Comparison of ENCODE assay signal across 8 cellular contexts in genomic region chr2:190318931-190319556, GRCh38. TPM values are rescaled to one million over a fixed set of nuclear protein-coding genes. Genes with fewer than 3 reads are reported as not detected.
A peak's percentile ranks its signal among the peaks of the same experiment; 100 is the strongest.
DNase-seq lines count a peak whose midpoint lies in the region; ATAC-seq and TF ChIP-seq lines count a peak whose summit lies in the region.

No MANE protein-coding gene starts in this region.

- CTCF ChIA-PET in activated CD4-positive, alpha-beta memory T cell treated with anti-CD3 and anti-CD28 coated beads, Interleukin-2, amount 10 ng/mL, durations not matched to agents 7 days and 5 days (lab: Charles Lee) = interaction anchor here (0.8 to 3.0 kb wide), 12 partner anchors 10 to 119 kb away, joined by 3 to 13 read pairs (median 4); partner anchors contain the start of gene INPP1

- DNase-seq in EH (ENCODE audit: low read depth) (peak; percentile 21), HL-60 (ENCODE audit: low read depth in 1 of 2, low spot score in 1 of 2) (peak in 1 of 2 experiments; percentile 16), foreskin fibroblast (peak in 1 of 2 donors; percentile 38), omental fat pad (ENCODE audit: low spot score) (no peak), HuH-7.5 (ENCODE audit: low spot score) (no peak)
- peak; percentile 26 for DNase-seq in activated CD4-positive, alpha-beta memory T cell treated with anti-CD3 and anti-CD28 coated beads, Interleukin-2, amount 10 ng/mL, durations not matched to agents 7 days and 5 days

- no peaks in the 10 kb centered on the region for H3K36me3 Mint-ChIP-seq in activated CD4-positive, alpha-beta memory T cell treated with anti-CD3 and anti-CD28 coated beads, Interleukin-2, amount 10 ng/mL, durations not matched to agents 7 days and 5 days (ENCODE audit: low read depth)

- peaks cover 56% of the 10 kb centered on the region for H3K4me1 Mint-ChIP-seq in activated CD4-positive, alpha-beta memory T cell treated with anti-CD3 and anti-CD28 coated beads, Interleukin-2, amount 10 ng/mL, durations not matched to agents 7 days and 5 days

- H3K27ac Mint-ChIP-seq in activated CD4-positive, alpha-beta memory T cell treated with anti-CD3 and anti-CD28 coated beads, Interleukin-2, amount 10 ng/mL, durations not matched to agents 7 days and 5 days = peak overlapping the region; percentile 85

- H3K27ac ChIP-seq in HL-60 (replicated peaks) = peak overlapping the region; percentile 48

- ATAC-seq in GM21381 (IDR thresholded peaks at IDR 0.05; ENCODE audit: unreplicated experiment) (peak; percentile 34), omental fat pad (ENCODE audit: low FRiP score) (peak; percentile 11), GM18861 (IDR thresholded peaks at IDR 0.05; ENCODE audit: unreplicated experiment) (no peak)

- no peaks in the 10 kb centered on the region for H3K9me3 Mint-ChIP-seq in activated CD4-positive, alpha-beta memory T cell treated with anti-CD3 and anti-CD28 coated beads, Interleukin-2, amount 10 ng/mL, durations not matched to agents 7 days and 5 days

- POLR2A ChIA-PET in activated CD4-positive, alpha-beta memory T cell treated with anti-CD3 and anti-CD28 coated beads, Interleukin-2, amount 10 ng/mL, durations not matched to agents 7 days and 5 days (lab: Charles Lee) = interaction anchor here (0.5 to 2.9 kb wide), 9 partner anchors 10 to 657 kb away, joined by 3 to 25 read pairs (median 4); partner anchors contain the start of genes INPP1 and NEMP2

- H3K4me3 ChIP-seq in HL-60 (replicated peaks; ENCODE audit: insufficient read depth, low read length) (peak overlapping the region; percentile 84), foreskin fibroblast (ENCODE audit: low read depth in 1 of 2, low read length in 2 of 2) (peak overlapping the region; percentile 57 to 90)

- H3K27me3 ChIP-seq in HL-60 (ENCODE audit: insufficient read depth, poor library complexity, severe bottlenecking) = no peaks in the 10 kb centered on the region

- no peaks in the 10 kb centered on the region for H3K27me3 Mint-ChIP-seq in activated CD4-positive, alpha-beta memory T cell treated with anti-CD3 and anti-CD28 coated beads, Interleukin-2, amount 10 ng/mL, durations not matched to agents 7 days and 5 days

- H3K4me3 Mint-ChIP-seq in activated CD4-positive, alpha-beta memory T cell treated with anti-CD3 and anti-CD28 coated beads, Interleukin-2, amount 10 ng/mL, durations not matched to agents 7 days and 5 days = peak overlapping the region; percentile 89

- TF ChIP-seq CTCF in HL-60 (IDR thresholded peaks at IDR 0.05; ENCODE audit: insufficient read depth, low read length) = no peak
- TF ChIP-seq CTCF in foreskin fibroblast (IDR thresholded peaks at IDR 0.05; ENCODE audit: low read depth, low read length) = no peak
- TF ChIP-seq CTCF in omental fat pad (IDR thresholded peaks at IDR 0.05) = no peak

RNA-seq across cellular contexts. Expression of gene HIBCH, which starts 0.6 kb away (rescaled TPM):
- 10 to 100 TPM; 16.2 to 17.3 TPM for total RNA-seq in activated CD4-positive, alpha-beta memory T cell treated with anti-CD3 and anti-CD28 coated beads, Interleukin-2, amount 10 ng/mL, durations not matched to agents 7 days and 5 days
- total RNA-seq in omental fat pad = 10 to 100 TPM; 11.6 to 22.1 (median 20.1) TPM

RNA-seq across cellular contexts. Expression of gene INPP1, which starts 24.3 kb away (rescaled TPM):
- 10 to 100 TPM; 10.6 to 11.9 TPM for total RNA-seq in activated CD4-positive, alpha-beta memory T cell treated with anti-CD3 and anti-CD28 coated beads, Interleukin-2, amount 10 ng/mL, durations not matched to agents 7 days and 5 days
- 10 to 100 TPM; 11.6 to 30.4 (median 17.4) TPM for total RNA-seq in omental fat pad

Comparison
In these comparisons a context has a peak if more than half of its experiments do, and no peak if none do; other contexts are left out.
1. DNase-seq: peak in EH (single experiment) and activated CD4-positive, alpha-beta memory T cell treated with anti-CD3 and anti-CD28 coated beads, Interleukin-2, amount 10 ng/mL, durations not matched to agents 7 days and 5 days (single experiment); none in omental fat pad (single experiment) and HuH-7.5 (single experiment).